Comparison of ENCODE assay signal across 24 cellular contexts in the genomic region with DNA sequence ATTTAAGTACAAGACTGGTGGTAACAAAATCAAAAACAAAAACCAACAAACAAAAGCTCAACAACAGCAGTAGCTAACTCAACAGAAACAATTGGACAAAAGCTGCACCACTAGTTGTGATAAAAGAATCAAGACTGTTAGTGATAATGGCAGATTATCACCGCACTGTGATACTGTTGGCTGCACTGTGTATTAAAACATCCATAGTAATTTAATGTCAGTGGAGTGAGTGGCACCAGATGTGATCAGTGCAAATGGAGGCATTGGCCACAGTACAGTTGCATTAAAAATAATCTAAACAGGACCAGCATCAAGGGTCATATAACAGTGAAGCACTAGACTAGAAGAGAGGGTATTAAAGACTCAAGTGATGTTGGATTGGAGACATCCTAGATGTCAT.
"Had no signal": no experiment of that assay in that cellular context is flagged by ENCODE, and none has a peak within 500 bp of the region (broad histone marks: within the 10 kb centered on the region; RNA-seq: fewer than 3 reads in every experiment).

No MANE protein-coding gene starts in this region.

- H3K27ac ChIP-seq: colonic mucosa, epithelial cell of prostate, esophagus squamous epithelium, gastrocnemius medialis, heart right ventricle, left lung had no signal

- DNase-seq: colonic mucosa; cortex of kidney; effector CD8-positive, alpha-beta T cell; effector memory CD8-positive, alpha-beta T cell; endodermal cell; erythroblast; esophagus squamous epithelium; foreskin fibroblast; foreskin melanocyte; gastrocnemius medialis; glutamatergic neuron; head of caudate nucleus; heart right ventricle; hippocampal formation; left cardiac atrium; left lung; left ventricle myocardium superior; mammary epithelial cell; mesendoderm; midbrain; naive thymus-derived CD4-positive, alpha-beta T cell had no signal

- H3K27me3 ChIP-seq: colonic mucosa, esophagus squamous epithelium, gastrocnemius medialis, heart right ventricle, left lung had no signal

- H3K4me1 ChIP-seq: colonic mucosa, esophagus squamous epithelium, gastrocnemius medialis, heart right ventricle, left lung had no signal

- H3K36me3 ChIP-seq: colonic mucosa, esophagus squamous epithelium, gastrocnemius medialis, heart right ventricle, left lung had no signal

- H3K9me3 ChIP-seq: colonic mucosa, esophagus squamous epithelium, gastrocnemius medialis, left lung had no signal

- ATAC-seq: effector memory CD8-positive, alpha-beta T cell; esophagus mucosa; gastrocnemius medialis; heart right ventricle; left cardiac atrium; left lung; left ventricle myocardium superior; naive thymus-derived CD4-positive, alpha-beta T cell had no signal

- H3K4me3 ChIP-seq: colonic mucosa, esophagus squamous epithelium, gastrocnemius medialis, heart right ventricle, left lung, lung had no signal
